26 cellular contexts compared by ENCODE assay signal in the genomic region with DNA sequence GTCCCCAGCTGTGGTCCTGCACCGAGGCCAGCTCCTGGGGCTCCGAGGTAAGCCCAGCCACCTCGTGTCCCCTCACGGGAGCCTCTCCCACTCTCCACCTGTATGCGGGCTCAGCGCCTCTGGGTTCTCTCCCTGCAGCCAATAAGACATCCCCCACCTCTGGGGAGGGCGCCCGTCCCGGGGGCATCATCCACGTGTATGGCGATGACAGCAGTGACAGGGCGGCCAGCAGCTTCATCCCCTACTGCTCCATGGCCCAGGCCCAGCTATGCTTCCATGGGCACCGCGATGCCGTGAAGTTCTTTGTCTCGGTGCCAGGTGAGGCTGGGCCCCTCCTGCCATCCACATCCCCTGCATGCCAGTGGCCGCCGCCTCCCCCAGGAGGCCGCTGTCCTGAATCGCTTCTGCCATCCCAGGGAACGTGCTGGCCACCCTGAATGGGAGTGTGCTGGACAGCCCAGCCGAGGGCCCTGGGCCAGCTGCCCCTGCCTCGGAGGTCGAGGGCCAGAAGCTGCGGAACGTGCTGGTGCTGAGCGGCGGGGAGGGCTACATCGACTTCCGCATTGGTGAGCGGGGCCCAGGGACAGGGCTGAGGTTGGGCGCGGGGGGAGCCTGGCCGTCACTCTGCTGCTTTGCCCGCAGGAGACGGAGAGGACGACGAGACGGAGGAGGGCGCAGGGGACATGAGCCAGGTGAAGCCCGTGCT. TPM values are rescaled to one million over a fixed set of nuclear protein-coding genes. Genes with fewer than 3 reads are reported as not detected.
DNase-seq lines count a peak whose midpoint lies in the region; ATAC-seq and TF ChIP-seq lines count a peak whose summit lies in the region.
"Had no signal": no experiment of that assay in that cellular context is flagged by ENCODE, and none has a peak within 500 bp of the region (broad histone marks: within the 10 kb centered on the region; RNA-seq: fewer than 3 reads in every experiment).

No MANE protein-coding gene starts in this region.

- H3K36me3 ChIP-seq in spleen = peaks cover 0 to 68% (median 63%) of the 10 kb centered on the region in 6 donors

- H3K4me3 ChIP-seq in spleen = no peak overlapping the region
- H3K4me3 ChIP-seq: lung, psoas muscle, SK-N-MC had no signal

- H3K27me3 Mint-ChIP-seq in activated naive CD4-positive, alpha-beta T cell treated with anti-CD3 and anti-CD28 coated beads for 36 hours (ENCODE audit: low read depth) = no peaks in the 10 kb centered on the region
- H3K27me3 Mint-ChIP-seq: CD4-positive, alpha-beta memory T cell; naive thymus-derived CD8-positive, alpha-beta T cell had no signal

- no peak for TF ChIP-seq POLR2A in spleen (IDR thresholded peaks at IDR 0.05)

- no peak for ATAC-seq in HG03135 (IDR thresholded peaks at IDR 0.05; ENCODE audit: unreplicated experiment)
- ATAC-seq: activated T-cell treated with anti-CD3 and anti-CD28 coated beads, Interleukin-2, amount 50 U/mL, for 4 hours; left cardiac atrium; naive thymus-derived CD8-positive, alpha-beta T cell; psoas muscle had no signal

- no peaks in the 10 kb centered on the region for H3K9me3 ChIP-seq in spleen
- H3K9me3 ChIP-seq: psoas muscle had no signal

- no peak overlapping the region for H3K4me3 Mint-ChIP-seq in activated naive CD4-positive, alpha-beta T cell treated with anti-CD3 and anti-CD28 coated beads for 36 hours
- H3K4me3 Mint-ChIP-seq: activated T-cell treated with anti-CD3 and anti-CD28 coated beads, Interleukin-2, amount 50 U/mL, for 4 hours; CD4-positive, alpha-beta memory T cell; endodermal cell; immature natural killer cell; naive thymus-derived CD8-positive, alpha-beta T cell had no signal

- no peak overlapping the region for H3K27ac ChIP-seq in spleen
- H3K27ac ChIP-seq: psoas muscle, SK-N-MC had no signal

- peak overlapping the region; percentile 13 for H3K27ac Mint-ChIP-seq in activated naive CD4-positive, alpha-beta T cell treated with anti-CD3 and anti-CD28 coated beads for 36 hours
- H3K27ac Mint-ChIP-seq: endodermal cell, immature natural killer cell had no signal

- no peaks in the 10 kb centered on the region for H3K9me3 Mint-ChIP-seq in activated naive CD4-positive, alpha-beta T cell treated with anti-CD3 and anti-CD28 coated beads for 36 hours
- H3K9me3 Mint-ChIP-seq: activated T-cell treated with anti-CD3 and anti-CD28 coated beads, Interleukin-2, amount 50 U/mL, for 4 hours; CD4-positive, alpha-beta memory T cell; endodermal cell; immature natural killer cell; naive thymus-derived CD8-positive, alpha-beta T cell had no signal

- H3K4me1 Mint-ChIP-seq in activated naive CD4-positive, alpha-beta T cell treated with anti-CD3 and anti-CD28 coated beads for 36 hours (ENCODE audit: low read depth) = no peaks in the 10 kb centered on the region

- intact Hi-C loops in activated naive CD4-positive, alpha-beta T cell treated with anti-CD3 and anti-CD28 coated beads for 36 hours (cut with micrococcal nuclease) = no loop called here
- intact Hi-C loops in spleen (cut with DNase I; ENCODE audit: low total_unique reads) = no loop called here

- H3K4me1 ChIP-seq in spleen = peaks cover 7 to 39% (median 25%) of the 10 kb centered on the region in 6 donors

- TF ChIP-seq CTCF in spleen (IDR thresholded peaks at IDR 0.05 in 8 of 11, conservative IDR thresholded peaks at IDR 0.05 in 3 of 11) = no peak

- peaks cover 15% of the 10 kb centered on the region for H3K36me3 Mint-ChIP-seq in activated naive CD4-positive, alpha-beta T cell treated with anti-CD3 and anti-CD28 coated beads for 36 hours (ENCODE audit: low read depth)
- H3K36me3 Mint-ChIP-seq: immature natural killer cell had no signal

- H3K27me3 ChIP-seq in spleen (replicated peaks in 1 of 7) = no peaks in the 10 kb centered on the region

- no peak for DNase-seq in activated naive CD4-positive, alpha-beta T cell treated with anti-CD3 and anti-CD28 coated beads for 36 hours
- no peak for DNase-seq in activated naive CD4-positive, alpha-beta T cell treated with Interleukin-2 at 50 U/mL for 16 hours
- DNase-seq in spleen (peak; percentile 78), G401 (ENCODE audit: low spot score) (no peak)
- DNase-seq: activated CD4-positive, alpha-beta T cell treated with anti-CD3 and anti-CD28 coated beads, Interleukin-2, amount 50 U/mL, for 1 hour; activated CD4-positive, CD25-positive, alpha-beta regulatory T cell; activated gamma-delta T cell treated with Interleukin-2 at 50 U/mL for 16 hours; activated T-cell treated with anti-CD3 and anti-CD28 coated beads, Interleukin-2, amount 50 U/mL, for 4 hours; CD4-positive, alpha-beta memory T cell; dermis blood vessel endothelial cell; endodermal cell; GOT3; immature natural killer cell; left cardiac atrium; naive thymus-derived CD8-positive, alpha-beta T cell; NCI-H1092; NCI-H187; NCI-H510A; occipital lobe; stimulated activated CD4-positive, alpha-beta T cell treated with anti-CD3 and anti-CD28 coated beads, Interleukin-4, amount 100 ng/mL, for 24 hours; T-helper 1 cell had no signal

- in situ Hi-C loops in G401 (cut with HindIII; ENCODE audit: low sequenced_read_pairs) = no loop called here

- CTCF ChIA-PET in activated naive CD4-positive, alpha-beta T cell treated with anti-CD3 and anti-CD28 coated beads for 36 hours (lab: Charles Lee) = no interaction called here

- 87 to 94% (median 88%) methylated on average over 39 to 41 of the region's 41 CpGs for WGBS in spleen, 5 donors

TF ChIP-seq in PFSK-1, 5 proteins besides CTCF, POLR2A, EP300 and RAD21:
- no peak for TF ChIP-seq TAF1 (IDR thresholded peaks at IDR 0.05; ENCODE audit: borderline replicate concordance, insufficient read depth, low read length)
- 0 out of 2 replicates have a peak, but pooled peaks have one; percentile 2 for TF ChIP-seq POLR2AphosphoS5 (IDR thresholded peaks at IDR 0.05; ENCODE audit: low read depth, low read length)

RNA-seq across cellular contexts. Expression of a gene that starts 3.1 kb away (rescaled TPM):
- 10 to 100 TPM; 39.4 to 44.1 TPM for total RNA-seq in activated naive CD4-positive, alpha-beta T cell treated with anti-CD3 and anti-CD28 coated beads for 36 hours
- 87.9 TPM for polyA plus RNA-seq in PFSK-1 (2012; ENCODE audit: insufficient read length, low read depth)
- total RNA-seq in spleen = 10 to 100 TPM; 51.0 to 82.9 (median 68.4) TPM
- 100 to 1,000 TPM; 152 to 283 (median 256) TPM for polyA plus RNA-seq in spleen
- 64.4 and 76.9 TPM in 2 replicates for total RNA-seq in G401 (2014; rRNA removed; shearing (Covaris generic))

RNA-seq across cellular contexts. Expression of a gene that starts 4.4 kb away (rescaled TPM):
- 1 to 10 TPM; 7.7 to 7.8 TPM for total RNA-seq in activated naive CD4-positive, alpha-beta T cell treated with anti-CD3 and anti-CD28 coated beads for 36 hours
- polyA plus RNA-seq in PFSK-1 (2012; ENCODE audit: insufficient read length, low read depth) = 7.4 TPM
- 10 to 100 TPM; 17.8 to 41.3 (median 28.8) TPM for total RNA-seq in spleen
- polyA plus RNA-seq in spleen = 10 to 100 TPM in 2 of 3 donors, 1 to 10 TPM in 1; 5.1 to 22.4 (median 13.8) TPM
- 10.4 and 10.6 TPM in 2 replicates for total RNA-seq in G401 (2014; rRNA removed; shearing (Covaris generic))

RNA-seq across cellular contexts. Expression of a gene that starts 4.7 kb away (rescaled TPM):
- 100 to 1,000 TPM; 122 to 138 TPM for total RNA-seq in activated naive CD4-positive, alpha-beta T cell treated with anti-CD3 and anti-CD28 coated beads for 36 hours
- 214 TPM for polyA plus RNA-seq in PFSK-1 (2012; ENCODE audit: insufficient read length, low read depth)
- total RNA-seq in spleen = 10 to 100 TPM; 49.9 to 66.8 (median 62.3) TPM
- polyA plus RNA-seq in spleen = 100 to 1,000 TPM; 133 to 157 (median 134) TPM
- 276 and 281 TPM in 2 replicates for total RNA-seq in G401 (2014; rRNA removed; shearing (Covaris generic))

RNA-seq across cellular contexts. Expression of a gene that starts 14.2 kb away (rescaled TPM):
- total RNA-seq in activated naive CD4-positive, alpha-beta T cell treated with anti-CD3 and anti-CD28 coated beads for 36 hours = 10 to 100 TPM; 14.0 to 17.0 TPM
- polyA plus RNA-seq in PFSK-1 (2012; ENCODE audit: insufficient read length, low read depth) = 47.8 TPM
- 100 to 1,000 TPM in 2 of 7 donors, 10 to 100 TPM in 5; 41.4 to 114 (median 65.3) TPM for total RNA-seq in spleen
- polyA plus RNA-seq in spleen = 100 to 1,000 TPM; 111 to 266 (median 204) TPM
- 14.0 and 27.3 TPM in 2 replicates for total RNA-seq in G401 (2014; rRNA removed; shearing (Covaris generic))

RNA-seq across cellular contexts. Expression of a gene that starts 14.5 kb away (rescaled TPM):
- 10 to 100 TPM; 37.9 to 42.4 TPM for total RNA-seq in activated naive CD4-positive, alpha-beta T cell treated with anti-CD3 and anti-CD28 coated beads for 36 hours
- 104 TPM for polyA plus RNA-seq in PFSK-1 (2012; ENCODE audit: insufficient read length, low read depth)
- total RNA-seq in spleen = 100 to 1,000 TPM in 1 of 7 donors, 10 to 100 TPM in 6; 37.5 to 103 (median 44.6) TPM
- polyA plus RNA-seq in spleen = 10 to 100 TPM; 61.9 to 84.3 (median 79.3) TPM
- 128 and 160 TPM in 2 replicates for total RNA-seq in G401 (2014; rRNA removed; shearing (Covaris generic))
